In the genomic region with DNA sequence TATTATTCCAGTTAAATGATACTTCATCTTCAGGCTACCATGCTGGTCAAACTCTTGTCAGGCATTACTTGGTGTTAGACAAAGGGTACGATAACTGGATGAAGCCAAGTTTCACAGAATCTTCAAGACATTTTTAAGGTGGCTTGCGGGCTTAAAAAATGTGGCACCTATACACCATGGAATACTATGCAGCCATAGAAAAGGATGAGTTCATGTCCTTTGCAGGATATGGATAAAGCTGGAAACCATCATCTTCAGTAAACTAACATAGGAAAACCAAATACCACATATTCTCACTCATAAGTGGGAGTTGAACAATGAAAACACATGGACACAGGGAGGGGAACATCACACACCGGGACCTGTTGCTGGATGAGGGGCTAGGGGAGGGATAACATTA, we compare ENCODE assay signal across 3 cellular contexts.
DNase-seq lines count a peak whose midpoint lies in the region; ATAC-seq, FAIRE-seq and TF ChIP-seq lines count a peak whose summit lies in the region.
"Not testable (repeated sequence)": the region's sequence is repeated elsewhere in the genome, so short reads cannot be mapped to it uniquely, and the experiment has no call there.

No MANE protein-coding gene starts in this region.

- not testable (repeated sequence) for TF ChIP-seq CTCF in HEK293 (tag by site-specific recombination; IDR thresholded peaks at IDR 0.05); K562 (IDR thresholded peaks at IDR 0.05 in 2 of 3, conservative IDR thresholded peaks at IDR 0.05 in 1 of 3; ENCODE audit: insufficient read depth in 2 of 3, low read depth in 1 of 3, low read length in 3 of 3)

- H3K9me3 ChIP-seq in HEK293 (ENCODE audit: control insufficient read depth, insufficient read depth, low read depth, low read length); K562 (replicated peaks; ENCODE audit: control insufficient read depth, insufficient read depth, low read depth, low read length): not testable (repeated sequence)

- not testable (repeated sequence) for H3K27me3 ChIP-seq in K562 (ENCODE audit: control insufficient read depth in 2 of 2, insufficient read depth in 2 of 2, low read length in 2 of 2)

- not testable (repeated sequence) for H3K36me3 ChIP-seq in HEK293 (ENCODE audit: control insufficient read depth in 2 of 2, insufficient read depth in 1 of 2, low read length in 2 of 2); K562 (ENCODE audit: control insufficient read depth, insufficient read depth, low read length)

- not testable (repeated sequence) for TF ChIP-seq POLR2A in K562 (conservative IDR thresholded peaks at IDR 0.05)

- not testable (repeated sequence) for H3K9me3 Mint-ChIP-seq in activated CD4-positive, alpha-beta T cell treated with anti-CD3 and anti-CD28 coated beads, Interleukin-2, amount 10 ng/mL, durations not matched to agents 24 days and 14 days

- DNase-seq in activated CD4-positive, alpha-beta T cell treated with anti-CD3 and anti-CD28 coated beads, Interleukin-2, amount 10 ng/mL, durations not matched to agents 24 days and 14 days, result peak; percentile 24
- not testable (repeated sequence) for DNase-seq in K562 (ENCODE audit: extremely low read depth in 1 of 4, low spot score in 3 of 4)

- not testable (repeated sequence) for H3K4me2 ChIP-seq in K562 (ENCODE audit: insufficient read depth, low read length)

- H3K4me3 Mint-ChIP-seq in activated CD4-positive, alpha-beta T cell treated with anti-CD3 and anti-CD28 coated beads, Interleukin-2, amount 10 ng/mL, durations not matched to agents 24 days and 14 days, result not testable (repeated sequence)

- intact Hi-C loops in activated CD4-positive, alpha-beta T cell treated with anti-CD3 and anti-CD28 coated beads, Interleukin-2, amount 10 ng/mL, durations not matched to agents 24 days and 14 days (cut with micrococcal nuclease); K562 (cut with micrococcal nuclease): not testable (repeated sequence)

- not testable (repeated sequence) for BruUV-seq in K562 (replicated peaks; lab: Mats Ljungman, UMichigan)

- H3K79me2 ChIP-seq in K562 (ENCODE audit: control insufficient read depth, insufficient read depth, low read length), result not testable (repeated sequence)

- not testable (repeated sequence) for FAIRE-seq in K562 (lab: Jason Lieb, UNC)

- H2AFZ ChIP-seq in K562 (ENCODE audit: low read depth, low read length), result not testable (repeated sequence)

- not testable (repeated sequence) for H3K27me3 Mint-ChIP-seq in activated CD4-positive, alpha-beta T cell treated with anti-CD3 and anti-CD28 coated beads, Interleukin-2, amount 10 ng/mL, durations not matched to agents 24 days and 14 days

- 53% methylated on average over 3 of the region's 3 CpGs for WGBS in K562 (ENCODE audit: insufficient coverage, low coverage, missing lambda C conversion rate)

- POLR2A ChIA-PET in HEK293 (lab: Yijun Ruan, JAX); K562 (lab: Yijun Ruan, JAX): not testable (repeated sequence)

- not testable (repeated sequence) for H3K27ac Mint-ChIP-seq in activated CD4-positive, alpha-beta T cell treated with anti-CD3 and anti-CD28 coated beads, Interleukin-2, amount 10 ng/mL, durations not matched to agents 24 days and 14 days

- not testable (repeated sequence) for H3K36me3 Mint-ChIP-seq in activated CD4-positive, alpha-beta T cell treated with anti-CD3 and anti-CD28 coated beads, Interleukin-2, amount 10 ng/mL, durations not matched to agents 24 days and 14 days (ENCODE audit: low read depth)

- TF ChIP-seq EP300 in K562 (IDR thresholded peaks at IDR 0.05; ENCODE audit: low read length), result not testable (repeated sequence)

- in situ Hi-C loops in K562 (cut with MboI), result not testable (repeated sequence)

- not testable (repeated sequence) for TF ChIP-seq RAD21 in K562 (CRISPR knock-in tag; conservative IDR thresholded peaks at IDR 0.05 in 1 of 2, IDR thresholded peaks at IDR 0.05 in 1 of 2)

- H3K27ac ChIP-seq in HEK293 (ENCODE audit: extremely low read depth, low read depth, low read length); K562 (ENCODE audit: extremely low read depth, low read depth, low read length): not testable (repeated sequence)

- not testable (repeated sequence) for H3K4me1 ChIP-seq in HEK293 (ENCODE audit: control insufficient read depth, insufficient read depth, low read length); K562 (replicated peaks in 1 of 2; ENCODE audit: control insufficient read depth in 2 of 2, insufficient read depth in 2 of 2, low read length in 2 of 2)

- not testable (repeated sequence) for H4K20me1 ChIP-seq in K562 (replicated peaks; ENCODE audit: control insufficient read depth, insufficient read depth, low read length)

- not testable (repeated sequence) for H3K9ac ChIP-seq in K562 (ENCODE audit: insufficient read depth in 1 of 2, low read depth in 2 of 2, low read length in 2 of 2)

- ATAC-seq in K562, result not testable (repeated sequence)

- H3K4me3 ChIP-seq in HEK293 (ENCODE audit: low read depth, low read length); K562: not testable (repeated sequence)

- CTCF ChIA-PET in HEK293 (lab: Yijun Ruan, JAX), result interaction anchor here (0.6 to 1.5 kb wide), 2 partner anchors 634 to 1297 kb away, joined by 3 read pairs; no protein-coding TSS in a partner anchor
- CTCF ChIA-PET in K562 (lab: Yijun Ruan, JAX; ENCODE audit: low intra/inter-chr PET ratio), result not testable (repeated sequence)

- H3K4me1 Mint-ChIP-seq in activated CD4-positive, alpha-beta T cell treated with anti-CD3 and anti-CD28 coated beads, Interleukin-2, amount 10 ng/mL, durations not matched to agents 24 days and 14 days, result not testable (repeated sequence)

- H3K9me1 ChIP-seq in K562 (ENCODE audit: control insufficient read depth, insufficient read depth, low read length), result not testable (repeated sequence)

TF ChIP-seq in HEK293, 187 proteins besides CTCF, POLR2A, EP300 and RAD21:
- TF ChIP-seq ZNF146 (tag by site-specific recombination; IDR thresholded peaks at IDR 0.05) (peak; percentile 60), SCRT2 (tag by site-specific recombination; IDR thresholded peaks at IDR 0.05) (peak; percentile 41; the same call in 1 of the 2 replicates)
TF ChIP-seq in HEK293: peak in this region for 2; not testable (repeated sequence) for 185.

TF ChIP-seq in K562, 482 proteins besides CTCF, POLR2A, EP300 and RAD21:
- peak; percentile 87 for TF ChIP-seq ZNF146 (CRISPR knock-in tag; IDR thresholded peaks at IDR 0.05; ENCODE audit: unreplicated experiment)
